Comparison of ENCODE assay signal across 17 cellular contexts in the genomic region with DNA sequence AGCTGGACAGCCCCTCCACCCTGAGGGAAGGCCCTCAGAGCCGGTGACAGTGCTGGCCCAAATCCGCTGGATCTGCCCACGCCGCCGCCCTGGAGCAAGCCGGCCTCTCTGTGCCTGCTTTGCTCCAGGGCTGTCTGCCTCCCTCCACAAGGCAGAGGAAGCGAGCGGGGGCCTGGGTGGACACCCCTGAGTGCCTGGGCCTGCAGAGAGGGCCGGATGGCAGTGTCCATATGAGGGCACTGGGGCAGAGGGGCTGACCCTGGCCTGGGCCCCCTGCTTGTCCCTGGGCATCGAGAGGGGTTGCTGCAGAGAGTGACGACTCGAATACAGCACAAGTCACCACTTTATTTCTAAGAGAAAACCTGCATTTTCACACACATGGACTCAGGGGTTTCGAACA.
DNase-seq lines count a peak whose midpoint lies in the region; ATAC-seq and TF ChIP-seq lines count a peak whose summit lies in the region.
"Had no signal": no experiment of that assay in that cellular context is flagged by ENCODE, and none has a peak within 500 bp of the region (broad histone marks: within the 10 kb centered on the region; RNA-seq: fewer than 3 reads in every experiment).

No MANE protein-coding gene starts in this region.

- H3K9me3 Mint-ChIP-seq in stimulated activated naive B cell treated with anti-CD40 and anti-IgM and Interleukin-4, amounts not matched to agents 10 μg/mL and 1 μg/mL and 100 μg/mL, for 72 hours, result no peaks in the 10 kb centered on the region
- H3K9me3 Mint-ChIP-seq: CD14-positive monocyte; CD4-positive, alpha-beta memory T cell had no signal

- H3K36me3 ChIP-seq in BLaER1 treated with 17β-estradiol and CSF1 and Interleukin-3, amounts not matched to agents 10 nM and 100 nM, result peaks cover 0 to 4% (median 0%) of the 10 kb centered on the region in 11 experiments; a peak in 2 of 22 replicates
- no peaks in the 10 kb centered on the region for H3K36me3 ChIP-seq in mesendoderm (ENCODE audit: control insufficient read depth, insufficient read depth, low read length)
- peaks cover 5% of the 10 kb centered on the region for H3K36me3 ChIP-seq in upper lobe of right lung
- H3K36me3 ChIP-seq: BE2C had no signal

- no peaks in the 10 kb centered on the region for H3K27me3 ChIP-seq in BLaER1 treated with 17β-estradiol and CSF1 and Interleukin-3, amounts not matched to agents 10 nM and 100 nM
- H3K27me3 ChIP-seq in mesendoderm (ENCODE audit: insufficient read depth, low read length, poor library complexity), result no peaks in the 10 kb centered on the region
- no peaks in the 10 kb centered on the region for H3K27me3 ChIP-seq in upper lobe of right lung
- H3K27me3 ChIP-seq: BE2C had no signal

- H4K8ac ChIP-seq in mesendoderm (ENCODE audit: low read depth, low read length), result no peak overlapping the region

- no peak overlapping the region for H2BK120ac ChIP-seq in mesendoderm (ENCODE audit: low read depth, low read length)

- H3K79me2 ChIP-seq in mesendoderm (ENCODE audit: control insufficient read depth, insufficient read depth, low read length), result no peaks in the 10 kb centered on the region

- DNase-seq in left cardiac atrium (peak; percentile 7), Right ventricle myocardium superior (no peak), mesendoderm (no peak), activated gamma-delta T cell treated with Interleukin-2 at 50 U/mL for 16 hours (no peak), upper lobe of right lung (no peak)
- no peak for DNase-seq in stimulated activated naive B cell treated with anti-CD40 and anti-IgM and Interleukin-4, amounts not matched to agents 10 μg/mL and 1 μg/mL and 100 μg/mL, for 72 hours
- DNase-seq: ACHN; CD4-positive, alpha-beta memory T cell; DMS153; DMS79; GDM1; GM23248; HCEC 1CT; IMR-90 had no signal

- H3K4me3 ChIP-seq in BLaER1 treated with 17β-estradiol and CSF1 and Interleukin-3, amounts not matched to agents 10 nM and 100 nM, result no peak overlapping the region
- H3K4me3 ChIP-seq in mesendoderm (ENCODE audit: low read length) (no peak overlapping the region), upper lobe of right lung (no peak overlapping the region)
- H3K4me3 ChIP-seq: GM23248 had no signal

- H2BK15ac ChIP-seq in mesendoderm (replicated peaks; ENCODE audit: low read depth), result no peak overlapping the region

- H3K27ac Mint-ChIP-seq in stimulated activated naive B cell treated with anti-CD40 and anti-IgM and Interleukin-4, amounts not matched to agents 10 μg/mL and 1 μg/mL and 100 μg/mL, for 72 hours, result peak overlapping the region; percentile 20

- WGBS in mesendoderm (ENCODE audit: extremely low coverage, insufficient coverage, low lambda C conversion rate), result no CpG with 5 or more reads among the region's 13 CpGs

- H3K4ac ChIP-seq in mesendoderm (ENCODE audit: low read depth, low read length), result no peak overlapping the region

- peak overlapping the region in 8 of 11 experiments; percentile 11 to 55 (median 44); a peak in 7 of 22 replicates for H3K4me2 ChIP-seq in BLaER1 treated with 17β-estradiol and CSF1 and Interleukin-3, amounts not matched to agents 10 nM and 100 nM
- no peak overlapping the region for H3K4me2 ChIP-seq in mesendoderm (ENCODE audit: low read length)

- H3K56ac ChIP-seq in mesendoderm (ENCODE audit: low read length), result peak overlapping the region; percentile 3

- H3K27me3 Mint-ChIP-seq in stimulated activated naive B cell treated with anti-CD40 and anti-IgM and Interleukin-4, amounts not matched to agents 10 μg/mL and 1 μg/mL and 100 μg/mL, for 72 hours, result no peaks in the 10 kb centered on the region
- H3K27me3 Mint-ChIP-seq: CD4-positive, alpha-beta memory T cell had no signal

- no peak overlapping the region for H3K9ac ChIP-seq in BLaER1 treated with 17β-estradiol and CSF1 and Interleukin-3, amounts not matched to agents 10 nM and 100 nM
- H3K9ac ChIP-seq in mesendoderm (ENCODE audit: low read length), result no peak overlapping the region
- H3K9ac ChIP-seq: GM23248 had no signal

- no peak for ATAC-seq in left cardiac atrium
- no peak for ATAC-seq in Right ventricle myocardium superior (ENCODE audit: poor library complexity)
- ATAC-seq in stimulated activated naive B cell treated with anti-CD40 and anti-IgM and Interleukin-4, amounts not matched to agents 10 μg/mL and 1 μg/mL and 100 μg/mL, for 72 hours (replicated peaks), result no peak
- no peak for ATAC-seq in upper lobe of right lung

- no peak overlapping the region for H2BK5ac ChIP-seq in mesendoderm (ENCODE audit: low read length)

- intact Hi-C loops in left cardiac atrium (cut with DNase I), result no loop called here
- intact Hi-C loops in Right ventricle myocardium superior (cut with DNase I), result no loop called here
- intact Hi-C loops in upper lobe of right lung (cut with DNase I), result no loop called here

- H3K18ac ChIP-seq in mesendoderm (ENCODE audit: low read length), result no peak overlapping the region

- H3K4me1 Mint-ChIP-seq in stimulated activated naive B cell treated with anti-CD40 and anti-IgM and Interleukin-4, amounts not matched to agents 10 μg/mL and 1 μg/mL and 100 μg/mL, for 72 hours, result no peaks in the 10 kb centered on the region
- H3K4me1 Mint-ChIP-seq: CD14-positive monocyte had no signal

- H3K4me3 Mint-ChIP-seq in stimulated activated naive B cell treated with anti-CD40 and anti-IgM and Interleukin-4, amounts not matched to agents 10 μg/mL and 1 μg/mL and 100 μg/mL, for 72 hours, result no peak overlapping the region
- H3K4me3 Mint-ChIP-seq: CD14-positive monocyte; CD4-positive, alpha-beta memory T cell had no signal

- no peak overlapping the region for H2AK5ac ChIP-seq in mesendoderm (ENCODE audit: low read length)

- H3K9me3 ChIP-seq in BLaER1 treated with 17β-estradiol and CSF1 and Interleukin-3, amounts not matched to agents 10 nM and 100 nM (replicated peaks in 1 of 11), result no peaks in the 10 kb centered on the region
- H3K9me3 ChIP-seq in upper lobe of right lung, result no peaks in the 10 kb centered on the region
- H3K9me3 ChIP-seq: BE2C had no signal

- peaks cover 0 to 46% (median 5%) of the 10 kb centered on the region in 11 experiments; a peak in 8 of 22 replicates for H4K20me1 ChIP-seq in BLaER1 treated with 17β-estradiol and CSF1 and Interleukin-3, amounts not matched to agents 10 nM and 100 nM

- peaks cover 0 to 12% (median 9%) of the 10 kb centered on the region in 10 experiments; a peak in 13 of 20 replicates for H3K4me1 ChIP-seq in BLaER1 treated with 17β-estradiol and CSF1 and Interleukin-3, amounts not matched to agents 10 nM and 100 nM
- peaks cover 2% of the 10 kb centered on the region for H3K4me1 ChIP-seq in mesendoderm (ENCODE audit: control insufficient read depth, low read depth, low read length)
- H3K4me1 ChIP-seq in upper lobe of right lung, result no peaks in the 10 kb centered on the region

- H3K79me1 ChIP-seq in mesendoderm (ENCODE audit: low read length), result no peaks in the 10 kb centered on the region

- TF ChIP-seq CTCF in upper lobe of right lung (IDR thresholded peaks at IDR 0.05), result no peak

- no peak overlapping the region for H3K23ac ChIP-seq in mesendoderm (ENCODE audit: low read length)

- H3K36me3 Mint-ChIP-seq in stimulated activated naive B cell treated with anti-CD40 and anti-IgM and Interleukin-4, amounts not matched to agents 10 μg/mL and 1 μg/mL and 100 μg/mL, for 72 hours, result peaks cover 7 to 14% of the 10 kb centered on the region in 2 donors

- 0 out of 22 replicates have a peak overlapping the region, but pooled peaks of 1 of the 11 experiments have one; percentile 25 for H3K27ac ChIP-seq in BLaER1 treated with 17β-estradiol and CSF1 and Interleukin-3, amounts not matched to agents 10 nM and 100 nM
- H3K27ac ChIP-seq in mesendoderm (ENCODE audit: low read depth, low read length) (no peak overlapping the region), upper lobe of right lung (no peak overlapping the region)
- H3K27ac ChIP-seq: GM23248 had no signal

- H4K5ac ChIP-seq in mesendoderm (ENCODE audit: low read length), result no peak overlapping the region
